In genomic region chr14:104678346-104678745, GRCh38 we compare ENCODE assay signal across 8 cellular contexts. TPM values are rescaled to one million over a fixed set of nuclear protein-coding genes. Genes with fewer than 3 reads are reported as not detected.
DNase-seq lines count a peak whose midpoint lies in the region; ATAC-seq and TF ChIP-seq lines count a peak whose summit lies in the region.

No MANE protein-coding gene starts in this region.

- peak overlapping the region; percentile 68 for H3K4me3 Mint-ChIP-seq in T-helper 1 cell treated with Interleukin-12 subunit alpha and Interleukin-12 subunit beta and Interleukin-4 antibody, amounts not matched to agents 30 μg/mL and 1 μg/mL, for 36 hours
- peak overlapping the region; percentile 79 to 90 (median 88) for H3K4me3 Mint-ChIP-seq in naive B cell

- H3K9me3 Mint-ChIP-seq in T-helper 1 cell treated with Interleukin-12 subunit alpha and Interleukin-12 subunit beta and Interleukin-4 antibody, amounts not matched to agents 30 μg/mL and 1 μg/mL, for 36 hours, result no peaks in the 10 kb centered on the region
- H3K9me3 Mint-ChIP-seq in naive B cell, result peaks cover 3 to 11% (median 9%) of the 10 kb centered on the region in 7 donors

- H3K27me3 Mint-ChIP-seq in T-helper 1 cell treated with Interleukin-12 subunit alpha and Interleukin-12 subunit beta and Interleukin-4 antibody, amounts not matched to agents 30 μg/mL and 1 μg/mL, for 36 hours (ENCODE audit: low read depth), result peaks cover 16% of the 10 kb centered on the region
- H3K27me3 Mint-ChIP-seq in naive B cell, result no peaks in the 10 kb centered on the region

- no peaks in the 10 kb centered on the region for H3K36me3 Mint-ChIP-seq in T-helper 1 cell treated with Interleukin-12 subunit alpha and Interleukin-12 subunit beta and Interleukin-4 antibody, amounts not matched to agents 30 μg/mL and 1 μg/mL, for 36 hours (ENCODE audit: low read depth)
- H3K36me3 Mint-ChIP-seq in naive B cell, result no peaks in the 10 kb centered on the region

- H3K27me3 ChIP-seq in colonic mucosa, result no peaks in the 10 kb centered on the region

- peaks cover 16% of the 10 kb centered on the region for H3K4me1 Mint-ChIP-seq in T-helper 1 cell treated with Interleukin-12 subunit alpha and Interleukin-12 subunit beta and Interleukin-4 antibody, amounts not matched to agents 30 μg/mL and 1 μg/mL, for 36 hours (ENCODE audit: low read depth)
- H3K4me1 Mint-ChIP-seq in naive B cell, result peaks cover 35 to 48% (median 37%) of the 10 kb centered on the region in 3 donors

- no peaks in the 10 kb centered on the region for H3K9me3 ChIP-seq in colonic mucosa

- peaks cover 38% of the 10 kb centered on the region for H3K4me1 ChIP-seq in colonic mucosa

- peak overlapping the region; percentile 43 for H3K4me3 ChIP-seq in colonic mucosa

- ATAC-seq in naive B cell (ENCODE audit: low read depth in 2 of 2) (no peak), HG03439 (IDR thresholded peaks at IDR 0.05; ENCODE audit: unreplicated experiment) (no peak)

- H3K27ac ChIP-seq in colonic mucosa, result peak overlapping the region; percentile 81

- DNase-seq in T-helper 1 cell (no peak), NCI-H2107 (lab: John Stamatoyannopoulos, UW) (peak; percentile 60), colonic mucosa (peak; percentile 35), naive B cell (no peak)
- no peak for DNase-seq in NK-92 treated with Interleukin-12 subunit alpha and Interleukin-12 subunit beta, amount 100 ng/mL, for 24 hours (lab: John Stamatoyannopoulos, UW)
- DNase-seq in activated effector memory CD4-positive, alpha-beta T cell treated with Interleukin-2 at 50 U/mL for 16 hours, result no peak

- TF ChIP-seq CTCF in colonic mucosa (IDR thresholded peaks at IDR 0.05), result no peak

- H3K27ac Mint-ChIP-seq in T-helper 1 cell treated with Interleukin-12 subunit alpha and Interleukin-12 subunit beta and Interleukin-4 antibody, amounts not matched to agents 30 μg/mL and 1 μg/mL, for 36 hours, result peak overlapping the region; percentile 31
- H3K27ac Mint-ChIP-seq in naive B cell, result peak overlapping the region in 3 of 6 donors; percentile 69 to 89 (median 88)

- no peaks in the 10 kb centered on the region for H3K36me3 ChIP-seq in colonic mucosa

- intact Hi-C loops in colonic mucosa (cut with DNase I), result no loop called here

- H3K9ac ChIP-seq in colonic mucosa (ENCODE audit: low read depth in 2 of 2, low read length in 2 of 2), result peak overlapping the region; percentile 59 to 79

RNA-seq across cellular contexts. Expression of gene INF2, which starts 11.1 kb away (rescaled TPM):
- 100 to 1,000 TPM; 162 to 264 TPM for total RNA-seq in colonic mucosa
- 10 to 100 TPM in 1 of 6 donors, 1 to 10 TPM in 5; 2.8 to 10.2 (median 5.5) TPM for polyA plus RNA-seq in naive B cell (ENCODE audit: low read depth in 6 of 6)

RNA-seq across cellular contexts. Expression of gene ADSS1, which starts 45.7 kb away (rescaled TPM):
- 1 to 10 TPM; 3.5 to 4.0 TPM for total RNA-seq in colonic mucosa
- under 1 TPM in 2 of 6 donors, not detected in 4; 0.17 to 0.29 TPM for polyA plus RNA-seq in naive B cell (ENCODE audit: low read depth in 6 of 6)

Comparison
In these comparisons a context has a peak if more than half of its experiments do, and no peak if none do; other contexts are left out.
1. DNase-seq: peak in NCI-H2107 (single experiment) and colonic mucosa (single experiment); none in T-helper 1 cell (0 of 5), naive B cell (single experiment), NK-92 treated with Interleukin-12 subunit alpha and Interleukin-12 subunit beta, amount 100 ng/mL, for 24 hours (single experiment) and activated effector memory CD4-positive, alpha-beta T cell treated with Interleukin-2 at 50 U/mL for 16 hours (single experiment).